In the genomic region with DNA sequence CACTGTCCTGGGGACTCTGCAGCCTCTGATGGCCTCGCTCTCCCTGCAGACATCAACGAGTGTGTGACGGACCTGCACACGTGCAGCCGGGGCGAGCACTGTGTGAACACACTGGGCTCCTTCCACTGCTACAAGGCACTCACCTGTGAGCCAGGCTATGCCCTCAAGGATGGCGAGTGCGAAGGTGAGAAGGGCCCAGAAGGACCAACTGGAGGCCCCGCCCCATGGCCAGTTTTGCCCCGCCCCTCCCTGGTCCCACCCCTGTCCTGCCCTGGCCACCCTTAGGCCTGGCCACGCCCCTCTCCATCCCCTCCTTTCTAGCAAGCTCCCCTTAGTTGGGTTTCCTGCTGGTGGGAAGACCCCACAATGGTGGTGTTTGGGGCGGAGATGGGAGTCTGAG, we compare ENCODE assay signal across 1 cellular context.
TF ChIP-seq lines count a peak whose summit lies in the region.

No MANE protein-coding gene starts in this region.

TF ChIP-seq in GM23338, 12 proteins besides CTCF, POLR2A, EP300 and RAD21 (continued from another document):
- TF ChIP-seq, protein P1, sequence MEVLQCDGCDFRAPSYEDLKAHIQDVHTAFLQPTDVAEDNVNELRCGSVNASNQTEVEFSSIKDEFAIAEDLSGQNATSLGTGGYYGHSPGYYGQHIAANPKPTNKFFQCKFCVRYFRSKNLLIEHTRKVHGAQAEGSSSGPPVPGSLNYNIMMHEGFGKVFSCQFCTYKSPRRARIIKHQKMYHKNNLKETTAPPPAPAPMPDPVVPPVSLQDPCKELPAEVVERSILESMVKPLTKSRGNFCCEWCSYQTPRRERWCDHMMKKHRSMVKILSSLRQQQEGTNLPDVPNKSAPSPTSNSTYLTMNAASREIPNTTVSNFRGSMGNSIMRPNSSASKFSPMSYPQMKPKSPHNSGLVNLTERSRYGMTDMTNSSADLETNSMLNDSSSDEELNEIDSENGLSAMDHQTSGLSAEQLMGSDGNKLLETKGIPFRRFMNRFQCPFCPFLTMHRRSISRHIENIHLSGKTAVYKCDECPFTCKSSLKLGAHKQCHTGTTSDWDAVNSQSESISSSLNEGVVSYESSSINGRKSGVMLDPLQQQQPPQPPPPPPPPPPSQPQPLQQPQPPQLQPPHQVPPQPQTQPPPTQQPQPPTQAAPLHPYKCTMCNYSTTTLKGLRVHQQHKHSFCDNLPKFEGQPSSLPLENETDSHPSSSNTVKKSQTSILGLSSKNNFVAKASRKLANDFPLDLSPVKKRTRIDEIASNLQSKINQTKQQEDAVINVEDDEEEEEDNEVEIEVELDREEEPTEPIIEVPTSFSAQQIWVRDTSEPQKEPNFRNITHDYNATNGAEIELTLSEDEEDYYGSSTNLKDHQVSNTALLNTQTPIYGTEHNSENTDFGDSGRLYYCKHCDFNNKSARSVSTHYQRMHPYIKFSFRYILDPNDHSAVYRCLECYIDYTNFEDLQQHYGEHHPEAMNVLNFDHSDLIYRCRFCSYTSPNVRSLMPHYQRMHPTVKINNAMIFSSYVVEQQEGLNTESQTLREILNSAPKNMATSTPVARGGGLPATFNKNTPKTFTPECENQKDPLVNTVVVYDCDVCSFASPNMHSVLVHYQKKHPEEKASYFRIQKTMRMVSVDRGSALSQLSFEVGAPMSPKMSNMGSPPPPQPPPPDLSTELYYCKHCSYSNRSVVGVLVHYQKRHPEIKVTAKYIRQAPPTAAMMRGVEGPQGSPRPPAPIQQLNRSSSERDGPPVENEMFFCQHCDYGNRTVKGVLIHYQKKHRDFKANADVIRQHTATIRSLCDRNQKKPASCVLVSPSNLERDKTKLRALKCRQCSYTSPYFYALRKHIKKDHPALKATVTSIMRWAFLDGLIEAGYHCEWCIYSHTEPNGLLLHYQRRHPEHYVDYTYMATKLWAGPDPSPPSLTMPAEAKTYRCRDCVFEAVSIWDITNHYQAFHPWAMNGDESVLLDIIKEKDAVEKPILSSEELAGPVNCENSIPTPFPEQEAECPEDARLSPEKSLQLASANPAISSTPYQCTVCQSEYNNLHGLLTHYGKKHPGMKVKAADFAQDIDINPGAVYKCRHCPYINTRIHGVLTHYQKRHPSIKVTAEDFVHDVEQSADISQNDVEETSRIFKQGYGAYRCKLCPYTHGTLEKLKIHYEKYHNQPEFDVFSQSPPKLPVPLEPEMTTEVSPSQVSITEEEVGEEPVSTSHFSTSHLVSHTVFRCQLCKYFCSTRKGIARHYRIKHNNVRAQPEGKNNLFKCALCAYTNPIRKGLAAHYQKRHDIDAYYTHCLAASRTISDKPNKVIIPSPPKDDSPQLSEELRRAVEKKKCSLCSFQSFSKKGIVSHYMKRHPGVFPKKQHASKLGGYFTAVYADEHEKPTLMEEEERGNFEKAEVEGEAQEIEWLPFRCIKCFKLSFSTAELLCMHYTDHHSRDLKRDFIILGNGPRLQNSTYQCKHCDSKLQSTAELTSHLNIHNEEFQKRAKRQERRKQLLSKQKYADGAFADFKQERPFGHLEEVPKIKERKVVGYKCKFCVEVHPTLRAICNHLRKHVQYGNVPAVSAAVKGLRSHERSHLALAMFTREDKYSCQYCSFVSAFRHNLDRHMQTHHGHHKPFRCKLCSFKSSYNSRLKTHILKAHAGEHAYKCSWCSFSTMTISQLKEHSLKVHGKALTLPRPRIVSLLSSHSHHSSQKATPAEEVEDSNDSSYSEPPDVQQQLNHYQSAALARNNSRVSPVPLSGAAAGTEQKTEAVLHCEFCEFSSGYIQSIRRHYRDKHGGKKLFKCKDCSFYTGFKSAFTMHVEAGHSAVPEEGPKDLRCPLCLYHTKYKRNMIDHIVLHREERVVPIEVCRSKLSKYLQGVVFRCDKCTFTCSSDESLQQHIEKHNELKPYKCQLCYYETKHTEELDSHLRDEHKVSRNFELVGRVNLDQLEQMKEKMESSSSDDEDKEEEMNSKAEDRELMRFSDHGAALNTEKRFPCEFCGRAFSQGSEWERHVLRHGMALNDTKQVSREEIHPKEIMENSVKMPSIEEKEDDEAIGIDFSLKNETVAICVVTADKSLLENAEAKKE (CRISPR knock-in tag; IDR thresholded peaks at IDR 0.05): no peak
- no peak for TF ChIP-seq POLR2AphosphoS5 (IDR thresholded peaks at IDR 0.05; ENCODE audit: low read depth)
